ENCODE assay signal across 1 cellular context in the genomic region with DNA sequence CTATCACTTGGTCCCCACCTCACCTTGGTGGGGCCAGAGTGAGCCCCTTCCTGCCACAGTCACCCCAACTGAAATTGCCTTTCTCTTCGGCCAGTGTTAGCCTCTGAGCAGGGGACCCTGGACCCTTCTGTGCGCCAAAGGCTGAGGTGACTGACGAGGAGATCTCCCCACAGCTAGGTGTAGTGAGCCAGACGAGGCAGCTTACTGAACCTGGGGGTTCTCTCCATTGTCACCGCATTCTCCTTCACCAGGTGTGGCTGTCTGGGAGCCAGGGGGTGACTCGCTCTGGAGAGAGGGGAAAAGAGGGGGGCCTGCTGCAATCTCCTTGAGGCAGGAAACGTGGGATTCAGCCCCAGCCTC.
TF ChIP-seq lines count a peak whose summit lies in the region.

No MANE protein-coding gene starts in this region.

TF ChIP-seq in K562, 482 proteins besides CTCF, POLR2A, EP300 and RAD21:
- TF ChIP-seq CBFB (CRISPR knock-in tag; IDR thresholded peaks at IDR 0.05) (no peak), TGIF2 (CRISPR knock-in tag; IDR thresholded peaks at IDR 0.05) (peak; percentile 35; the same call in 1 of the 2 replicates), HDAC3 (IDR thresholded peaks at IDR 0.05; ENCODE audit: borderline replicate concordance, partially characterized antibody) (no peak), POLR2AphosphoS5 (IDR thresholded peaks at IDR 0.05; ENCODE audit: control insufficient read depth, insufficient read depth, low read depth, low read length) (no peak), SNRNP70 (optimal IDR thresholded peaks at IDR 0.05; ENCODE audit: low read depth, low read length) (peak; percentile 81), ZNF23 (CRISPR knock-in tag; IDR thresholded peaks at IDR 0.05) (no peak), RBFOX2 (IDR thresholded peaks at IDR 0.05; ENCODE audit: low read depth, low read length) (peak; percentile 58)
- TF ChIP-seq, protein P1, sequence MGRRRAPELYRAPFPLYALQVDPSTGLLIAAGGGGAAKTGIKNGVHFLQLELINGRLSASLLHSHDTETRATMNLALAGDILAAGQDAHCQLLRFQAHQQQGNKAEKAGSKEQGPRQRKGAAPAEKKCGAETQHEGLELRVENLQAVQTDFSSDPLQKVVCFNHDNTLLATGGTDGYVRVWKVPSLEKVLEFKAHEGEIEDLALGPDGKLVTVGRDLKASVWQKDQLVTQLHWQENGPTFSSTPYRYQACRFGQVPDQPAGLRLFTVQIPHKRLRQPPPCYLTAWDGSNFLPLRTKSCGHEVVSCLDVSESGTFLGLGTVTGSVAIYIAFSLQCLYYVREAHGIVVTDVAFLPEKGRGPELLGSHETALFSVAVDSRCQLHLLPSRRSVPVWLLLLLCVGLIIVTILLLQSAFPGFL (CRISPR knock-in tag; IDR thresholded peaks at IDR 0.05) = 0 out of 2 replicates have a peak, but pooled peaks have one; percentile 66
- TF ChIP-seq, protein P2, sequence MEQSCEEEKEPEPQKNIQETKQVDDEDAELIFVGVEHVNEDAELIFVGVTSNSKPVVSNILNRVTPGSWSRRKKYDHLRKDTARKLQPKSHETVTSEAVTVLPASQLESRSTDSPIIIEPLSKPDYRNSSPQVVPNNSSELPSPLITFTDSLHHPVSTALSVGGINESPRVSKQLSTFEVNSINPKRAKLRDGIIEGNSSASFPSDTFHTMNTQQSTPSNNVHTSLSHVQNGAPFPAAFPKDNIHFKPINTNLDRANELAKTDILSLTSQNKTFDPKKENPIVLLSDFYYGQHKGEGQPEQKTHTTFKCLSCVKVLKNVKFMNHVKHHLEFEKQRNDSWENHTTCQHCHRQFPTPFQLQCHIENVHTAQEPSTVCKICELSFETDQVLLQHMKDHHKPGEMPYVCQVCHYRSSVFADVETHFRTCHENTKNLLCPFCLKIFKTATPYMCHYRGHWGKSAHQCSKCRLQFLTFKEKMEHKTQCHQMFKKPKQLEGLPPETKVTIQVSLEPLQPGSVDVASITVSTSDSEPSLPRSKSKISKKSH (CRISPR knock-in tag; IDR thresholded peaks at IDR 0.05) = no peak
